ENCODE assay signal across 8 cellular contexts in genomic region chr7:140697447-140698143, GRCh38. TPM values are rescaled to one million over a fixed set of nuclear protein-coding genes. Genes with fewer than 3 reads are reported as not detected.
DNase-seq lines count a peak whose midpoint lies in the region; ATAC-seq and TF ChIP-seq lines count a peak whose summit lies in the region.

No MANE protein-coding gene starts in this region.

- 27 to 35% (median 28%) methylated on average over 21 to 24 of the region's 24 CpGs for WGBS in spleen, 5 donors

- H3K36me3 ChIP-seq in H7 (replicated peaks; ENCODE audit: control insufficient read depth, insufficient read depth, low read length) (no peaks in the 10 kb centered on the region; the same call in 1 of the 2 replicates), iPS-15b (ENCODE audit: control insufficient read depth, insufficient read depth, low read length) (no peaks in the 10 kb centered on the region), spleen (peaks cover 0 to 15% (median 0%) of the 10 kb centered on the region in 6 donors)

- peaks cover 17% of the 10 kb centered on the region for H3K36me3 Mint-ChIP-seq in activated CD8-positive, alpha-beta T cell treated with anti-CD3 and anti-CD28 coated beads for 36 hours (ENCODE audit: low read depth)

- H3K9me3 ChIP-seq in iPS-15b (ENCODE audit: control insufficient read depth, insufficient read depth, low read length) (no peaks in the 10 kb centered on the region), spleen (no peaks in the 10 kb centered on the region)

- POLR2A ChIA-PET in activated CD8-positive, alpha-beta T cell treated with anti-CD3 and anti-CD28 coated beads for 36 hours (lab: Charles Lee): interaction anchor here (1.5 to 2.3 kb wide), 2 partner anchors 24 to 316 kb away, joined by 5 to 14 read pairs; partner anchors contain the start of gene ADCK2

- H3K9ac ChIP-seq in iPS-15b (ENCODE audit: low read depth, low read length): peak overlapping the region; percentile 51

- DNase-seq in H7 (no peak), spleen (no peak), iPS-NIHi11 (ENCODE audit: low spot score) (no peak), D341Med (ENCODE audit: low spot score) (no peak), DMS114 treated with DMSO at 0.1 percent for 48 hours (lab: John Stamatoyannopoulos, UW; ENCODE audit: unreplicated experiment) (no peak), hippocampal formation (lab: John Stamatoyannopoulos, UW) (no peak)
- no peak for DNase-seq in activated CD8-positive, alpha-beta T cell treated with anti-CD3 and anti-CD28 coated beads for 36 hours

- ATAC-seq in activated CD8-positive, alpha-beta T cell treated with anti-CD3 and anti-CD28 coated beads for 36 hours: no peak

- H3K27ac Mint-ChIP-seq in activated CD8-positive, alpha-beta T cell treated with anti-CD3 and anti-CD28 coated beads for 36 hours: peak overlapping the region; percentile 97

- H3K4me3 ChIP-seq in H7 (ENCODE audit: insufficient read depth, low read depth, low read length): peak overlapping the region; percentile 94
- H3K4me3 ChIP-seq in iPS-15b (ENCODE audit: low read depth, low read length): peak overlapping the region; percentile 88
- H3K4me3 ChIP-seq in spleen: peak overlapping the region; percentile 83 to 100 (median 96)

- no peaks in the 10 kb centered on the region for H3K9me3 Mint-ChIP-seq in activated CD8-positive, alpha-beta T cell treated with anti-CD3 and anti-CD28 coated beads for 36 hours

- no peak for TF ChIP-seq CTCF in activated CD8-positive, alpha-beta T cell treated with anti-CD3 and anti-CD28 coated beads for 36 hours (IDR thresholded peaks at IDR 0.05)
- TF ChIP-seq CTCF in spleen (IDR thresholded peaks at IDR 0.05 in 8 of 11, conservative IDR thresholded peaks at IDR 0.05 in 3 of 11): no peak

- intact Hi-C loops in activated CD8-positive, alpha-beta T cell treated with anti-CD3 and anti-CD28 coated beads for 36 hours (cut with micrococcal nuclease): no loop called here
- intact Hi-C loops in spleen (cut with DNase I; ENCODE audit: low total_unique reads): loop anchor here (10.0 kb wide), 1 partner anchor 317 kb away; the partner anchor contains the start of gene MRPS33

- H3K27me3 Mint-ChIP-seq in activated CD8-positive, alpha-beta T cell treated with anti-CD3 and anti-CD28 coated beads for 36 hours: no peaks in the 10 kb centered on the region

- peaks cover 30% of the 10 kb centered on the region for H3K4me1 Mint-ChIP-seq in activated CD8-positive, alpha-beta T cell treated with anti-CD3 and anti-CD28 coated beads for 36 hours (ENCODE audit: low read depth)

- no peaks in the 10 kb centered on the region for H3K4me1 ChIP-seq in iPS-15b (ENCODE audit: control insufficient read depth, insufficient read depth, low read length)
- peaks cover 13 to 36% (median 28%) of the 10 kb centered on the region in 6 donors for H3K4me1 ChIP-seq in spleen

- no peaks in the 10 kb centered on the region for H3K27me3 ChIP-seq in H7 (ENCODE audit: control insufficient read depth, insufficient read depth, low read length)
- no peaks in the 10 kb centered on the region for H3K27me3 ChIP-seq in iPS-15b (ENCODE audit: control insufficient read depth, insufficient read depth, low read length)
- no peaks in the 10 kb centered on the region for H3K27me3 ChIP-seq in spleen (replicated peaks in 1 of 7)

- CTCF ChIA-PET in activated CD8-positive, alpha-beta T cell treated with anti-CD3 and anti-CD28 coated beads for 36 hours (lab: Charles Lee): interaction anchor here (1.2 to 1.3 kb wide), 2 partner anchors 26 to 315 kb away, joined by 3 to 6 read pairs; no protein-coding TSS in a partner anchor

- peak overlapping the region; percentile 94 for H3K4me3 Mint-ChIP-seq in activated CD8-positive, alpha-beta T cell treated with anti-CD3 and anti-CD28 coated beads for 36 hours

- peak overlapping the region; percentile 90 to 99 (median 96) for H3K27ac ChIP-seq in spleen

- no peak for TF ChIP-seq POLR2A in spleen (IDR thresholded peaks at IDR 0.05)

RNA-seq across cellular contexts. Expression of gene NDUFB2, which starts 1.1 kb away (rescaled TPM):
- 124 and 196 TPM in 2 replicates for total RNA-seq in H7 (2014; rRNA removed; shearing (Covaris generic))
- 100 to 1,000 TPM; 159 to 177 TPM for total RNA-seq in activated CD8-positive, alpha-beta T cell treated with anti-CD3 and anti-CD28 coated beads for 36 hours
- 100 to 1,000 TPM; 104 to 235 (median 123) TPM for total RNA-seq in spleen
- 100 to 1,000 TPM; 155 to 370 (median 238) TPM for polyA plus RNA-seq in spleen

RNA-seq across cellular contexts. Expression of gene ADCK2, which starts 24.9 kb away (rescaled TPM):
- 16.0 and 17.3 TPM in 2 replicates for total RNA-seq in H7 (2014; rRNA removed; shearing (Covaris generic))
- total RNA-seq in activated CD8-positive, alpha-beta T cell treated with anti-CD3 and anti-CD28 coated beads for 36 hours: 10 to 100 TPM; 20.0 to 21.5 TPM
- 10 to 100 TPM; 16.9 to 25.2 (median 20.4) TPM for total RNA-seq in spleen
- polyA plus RNA-seq in spleen: 10 to 100 TPM; 10.6 to 15.6 (median 11.9) TPM

RNA-seq across cellular contexts. Expression of gene DENND2A, which starts 57.0 kb away (rescaled TPM):
- total RNA-seq in H7 (2014; rRNA removed; shearing (Covaris generic)): 10.1 and 11.9 TPM in 2 replicates
- not detected for total RNA-seq in activated CD8-positive, alpha-beta T cell treated with anti-CD3 and anti-CD28 coated beads for 36 hours
- total RNA-seq in spleen: 10 to 100 TPM in 6 of 7 donors, 1 to 10 TPM in 1; 9.6 to 35.3 (median 19.9) TPM
- 1 to 10 TPM; 1.9 to 7.7 (median 6.6) TPM for polyA plus RNA-seq in spleen
